In genomic region chr2:115294999-115295398, GRCh38 we compare ENCODE assay signal across 22 cellular contexts.
"Had no signal": no experiment of that assay in that cellular context is flagged by ENCODE, and none has a peak within 500 bp of the region (broad histone marks: within the 10 kb centered on the region; RNA-seq: fewer than 3 reads in every experiment).

No MANE protein-coding gene starts in this region.

- H3K9me3 ChIP-seq: breast epithelium, esophagus muscularis mucosa, heart right ventricle, sigmoid colon, stomach, suprapubic skin, tibial nerve had no signal

- H3K27me3 ChIP-seq: breast epithelium, esophagus muscularis mucosa, sigmoid colon, stomach, suprapubic skin, tibial nerve had no signal

- H3K4me3 ChIP-seq: breast epithelium, esophagus muscularis mucosa, heart right ventricle, lung, sigmoid colon, smooth muscle cell, stomach, suprapubic skin, tibial nerve had no signal

- H3K36me3 ChIP-seq: breast epithelium, esophagus muscularis mucosa, heart right ventricle, sigmoid colon, stomach, suprapubic skin, tibial nerve had no signal

- DNase-seq: activated CD4-positive, alpha-beta T cell treated with anti-CD3 and anti-CD28 coated beads for 4 hours; activated CD4-positive, alpha-beta T cell treated with anti-CD3 and anti-CD28 coated beads, Interleukin-2, amount 50 U/mL, for 48 hours; activated CD4-positive, CD25-positive, alpha-beta regulatory T cell; activated naive CD4-positive, alpha-beta T cell treated with Interleukin-2 at 50 U/mL for 16 hours; activated naive CD8-positive, alpha-beta T cell treated with anti-CD3 and anti-CD28 coated beads for 36 hours; activated T-cell treated with anti-CD3 and anti-CD28 coated beads, Interleukin-2, amount 50 U/mL, for 48 hours; effector memory CD8-positive, alpha-beta T cell; heart right ventricle; occipital lobe; sigmoid colon; stimulated activated CD4-positive, alpha-beta T cell treated with anti-CD3 and anti-CD28 coated beads, Interleukin-15, amount 100 ng/mL, for 24 hours; stomach; T-helper 9 cell had no signal

- H3K27ac ChIP-seq: breast epithelium, esophagus muscularis mucosa, heart right ventricle, sigmoid colon, stomach, suprapubic skin, tibial nerve had no signal

- ATAC-seq: effector memory CD8-positive, alpha-beta T cell; heart right ventricle; left lobe of liver; natural killer cell treated with Interleukin-12 subunit alpha and Interleukin-12 subunit beta and Interleukin-15 and Interleukin-18, amount 100 ng/mL, for 72 hours; stimulated activated memory B cell treated with anti-CD40 and anti-IgM and Interleukin-4, amounts not matched to agents 10 μg/mL and 1 μg/mL and 100 μg/mL, for 72 hours had no signal

- H3K4me1 ChIP-seq: breast epithelium, esophagus muscularis mucosa, heart right ventricle, sigmoid colon, stomach, suprapubic skin, tibial nerve had no signal
